In genomic region chr18:8121942-8122480, GRCh38 we compare ENCODE assay signal across 12 cellular contexts.
A peak's percentile ranks its signal among the peaks of the same experiment; 100 is the strongest.
DNase-seq lines count a peak whose midpoint lies in the region; ATAC-seq and TF ChIP-seq lines count a peak whose summit lies in the region.
"Had no signal": no experiment of that assay in that cellular context is flagged by ENCODE, and none has a peak within 500 bp of the region (broad histone marks: within the 10 kb centered on the region; RNA-seq: fewer than 3 reads in every experiment).

No MANE protein-coding gene starts in this region.

- H3K36me3 ChIP-seq in GM23248 (ENCODE audit: low read depth), result no peaks in the 10 kb centered on the region
- no peaks in the 10 kb centered on the region; the same call in 1 of the 2 replicates for H3K36me3 ChIP-seq in SJSA1
- H3K36me3 ChIP-seq in colonic mucosa, result no peaks in the 10 kb centered on the region
- H3K36me3 ChIP-seq: lower lobe of right lung had no signal

- H3K27ac ChIP-seq in GM23248 (peak overlapping the region; percentile 65), SJSA1 (peak overlapping the region; percentile 31), colonic mucosa (no peak overlapping the region)
- H3K27ac ChIP-seq: lower lobe of right lung had no signal

- H3K9me2 ChIP-seq in GM23248 (ENCODE audit: insufficient read depth), result no peaks in the 10 kb centered on the region; the same call in 1 of the 2 replicates

- 28% methylated on average over 9 of the region's 9 CpGs for WGBS in GM23248 (ENCODE audit: low coverage in 1 of 2, low lambda C conversion rate in 2 of 2, missing lambda C conversion rate in 2 of 2), 2 experiments

- H3K9ac ChIP-seq in GM23248 (peak overlapping the region; percentile 7; the same call in 1 of the 2 replicates), colonic mucosa (ENCODE audit: low read depth in 2 of 2, low read length in 2 of 2) (no peak overlapping the region)

- no peaks in the 10 kb centered on the region for H3K27me3 Mint-ChIP-seq in osteocyte (ENCODE audit: unreplicated experiment)

- H2AFZ ChIP-seq in GM23248, result no peak overlapping the region

- H3F3A ChIP-seq in GM23248 (ENCODE audit: insufficient read depth), result peaks cover 43% of the 10 kb centered on the region

- H3K4me2 ChIP-seq in GM23248 (ENCODE audit: unreplicated experiment), result peak overlapping the region; percentile 38

- H3K9me3 Mint-ChIP-seq in osteocyte (ENCODE audit: unreplicated experiment), result no peaks in the 10 kb centered on the region
- H3K9me3 Mint-ChIP-seq: activated T-helper 2 cell treated with anti-CD3 and anti-CD28 coated beads, Interferon-gamma antibody, Interleukin-2, Interleukin-4, amounts not matched to agents 10 μg/mL and 5 μg/mL and 100 μg/mL, durations not matched to agents 14 hours and 24 hours and 36 hours had no signal

- no peaks in the 10 kb centered on the region for H3K79me2 ChIP-seq in GM23248 (ENCODE audit: insufficient read depth)

- peaks cover 55% of the 10 kb centered on the region for H3K4me1 ChIP-seq in GM23248 (ENCODE audit: insufficient read depth)
- peaks cover 53% of the 10 kb centered on the region for H3K4me1 ChIP-seq in SJSA1 (replicated peaks)
- no peaks in the 10 kb centered on the region for H3K4me1 ChIP-seq in colonic mucosa
- H3K4me1 ChIP-seq: lower lobe of right lung had no signal

- H3K27me3 ChIP-seq in GM23248 (replicated peaks; ENCODE audit: insufficient read depth) (no peaks in the 10 kb centered on the region), SJSA1 (replicated peaks) (no peaks in the 10 kb centered on the region), colonic mucosa (no peaks in the 10 kb centered on the region)

- no peak for TF ChIP-seq CTCF in fibroblast of pulmonary artery (IDR thresholded peaks at IDR 0.05; ENCODE audit: low read length, missing control alignments)
- TF ChIP-seq CTCF in osteocyte (IDR thresholded peaks at IDR 0.05), result no peak
- TF ChIP-seq CTCF in colonic mucosa (IDR thresholded peaks at IDR 0.05), result no peak

- ATAC-seq in HG02885 (IDR thresholded peaks at IDR 0.05; ENCODE audit: poor library complexity, unreplicated experiment) (no peak), GM18502 (IDR thresholded peaks at IDR 0.05; ENCODE audit: poor library complexity, unreplicated experiment) (no peak)
- ATAC-seq: lower lobe of right lung had no signal

- H3K4me3 Mint-ChIP-seq in osteocyte (ENCODE audit: unreplicated experiment), result no peak overlapping the region

- DNase-seq in GM23248, result peak; percentile 93
- DNase-seq in SJSA1 (ENCODE audit: low read depth in 1 of 2, low spot score in 2 of 2), result peak; percentile 52 to 54
- peak; percentile 54 for DNase-seq in fibroblast of pulmonary artery (ENCODE audit: low read depth)
- DNase-seq in osteocyte (ENCODE audit: extremely low spot score, unreplicated experiment), result no peak
- DNase-seq in colonic mucosa, result no peak
- DNase-seq in stimulated activated CD4-positive, alpha-beta T cell treated with anti-CD3 and anti-CD28 coated beads, Interleukin-4, amount 100 ng/mL, for 24 hours, result no peak
- DNase-seq: lower lobe of right lung; NCI-H69; stimulated activated CD4-positive, alpha-beta T cell treated with anti-CD3 and anti-CD28 coated beads, Interleukin-4, amount 100 ng/mL, for 1 hour had no signal

- H4K20me1 ChIP-seq in GM23248 (ENCODE audit: insufficient read depth), result no peaks in the 10 kb centered on the region

- intact Hi-C loops in colonic mucosa (cut with DNase I), result no loop called here

- H3K36me3 Mint-ChIP-seq in osteocyte (ENCODE audit: unreplicated experiment), result no peaks in the 10 kb centered on the region

- H3K4me1 Mint-ChIP-seq in osteocyte (ENCODE audit: unreplicated experiment), result peaks cover 36% of the 10 kb centered on the region

- peak overlapping the region; percentile 10 for H3K4me3 ChIP-seq in GM23248
- H3K4me3 ChIP-seq in SJSA1, result no peak overlapping the region
- no peak overlapping the region for H3K4me3 ChIP-seq in fibroblast of pulmonary artery (replicated peaks; ENCODE audit: low read depth, low read length)
- no peak overlapping the region for H3K4me3 ChIP-seq in colonic mucosa
- H3K4me3 ChIP-seq: lower lobe of right lung had no signal

- peak overlapping the region; percentile 60 for H3K27ac Mint-ChIP-seq in osteocyte (ENCODE audit: unreplicated experiment)
- H3K27ac Mint-ChIP-seq: activated T-helper 2 cell treated with anti-CD3 and anti-CD28 coated beads, Interferon-gamma antibody, Interleukin-2, Interleukin-4, amounts not matched to agents 10 μg/mL and 5 μg/mL and 100 μg/mL, durations not matched to agents 14 hours and 24 hours and 36 hours had no signal

- H3K9me3 ChIP-seq in GM23248 (ENCODE audit: low read depth) (no peaks in the 10 kb centered on the region), SJSA1 (replicated peaks) (no peaks in the 10 kb centered on the region), colonic mucosa (no peaks in the 10 kb centered on the region)
- H3K9me3 ChIP-seq: lower lobe of right lung had no signal

- in situ Hi-C loops in GM23248 (cut with MboI), result no loop called here

Comparison
In these comparisons a context has a peak if more than half of its experiments do, and no peak if none do; other contexts are left out.
1. DNase-seq: peak in GM23248 (single experiment), SJSA1 (2 of 2) and fibroblast of pulmonary artery (single experiment); none in osteocyte (single experiment), colonic mucosa (single experiment) and stimulated activated CD4-positive, alpha-beta T cell treated with anti-CD3 and anti-CD28 coated beads, Interleukin-4, amount 100 ng/mL, for 24 hours (single experiment).